Comparison of ENCODE assay signal across 10 cellular contexts in the genomic region with DNA sequence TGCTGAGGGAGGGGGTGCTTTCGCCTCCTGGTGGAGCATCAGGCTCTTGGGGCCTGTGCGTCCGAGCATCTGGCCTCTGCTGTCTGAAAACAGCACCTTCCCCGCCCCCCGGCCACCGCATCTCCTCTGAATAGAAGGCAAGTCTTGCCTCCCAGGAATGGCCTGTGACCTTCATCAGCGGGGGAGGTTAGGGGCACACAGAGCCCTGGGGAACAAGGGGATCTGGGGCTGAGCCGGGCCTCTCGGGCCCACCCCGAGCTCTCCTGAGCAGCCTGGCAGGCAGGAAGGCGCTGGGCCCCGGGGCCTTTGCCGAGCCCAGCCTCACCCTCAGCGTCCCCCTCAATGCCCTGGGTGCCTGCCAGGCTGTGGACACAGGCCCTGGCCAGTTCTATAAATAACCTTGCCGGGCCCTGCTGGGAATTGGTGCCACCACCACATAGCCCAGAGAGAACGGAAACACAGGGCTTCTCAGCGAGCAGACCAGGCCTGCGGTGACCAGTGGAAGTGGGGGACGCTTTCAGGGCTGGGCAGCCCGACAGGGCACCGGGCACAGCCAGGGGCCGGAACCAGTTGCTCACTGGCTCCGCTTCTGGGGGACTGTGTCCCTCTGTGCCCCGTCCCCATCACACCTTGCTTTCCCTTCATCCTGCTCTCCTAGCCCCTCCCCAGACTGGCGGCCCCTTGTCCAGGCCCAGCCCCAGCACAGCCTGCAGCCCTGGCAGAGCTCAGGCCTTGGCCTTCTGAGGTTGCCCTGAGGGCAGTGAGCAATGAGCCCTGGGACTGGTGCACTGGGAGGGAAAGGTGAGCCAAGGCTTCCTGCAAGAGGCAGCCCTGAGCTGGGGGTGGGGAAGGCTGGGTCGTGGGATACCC. TPM values are rescaled to one million over a fixed set of nuclear protein-coding genes. Genes with fewer than 3 reads are reported as not detected.
DNase-seq lines count a peak whose midpoint lies in the region; ATAC-seq and TF ChIP-seq lines count a peak whose summit lies in the region.
"Had no signal": no experiment of that assay in that cellular context is flagged by ENCODE, and none has a peak within 500 bp of the region (broad histone marks: within the 10 kb centered on the region; RNA-seq: fewer than 3 reads in every experiment).

No MANE protein-coding gene starts in this region.

- H2AFZ ChIP-seq in mammary epithelial cell (ENCODE audit: low read depth, low read length): no peak overlapping the region

- peaks cover 93% of the 10 kb centered on the region for H3K79me2 ChIP-seq in mammary epithelial cell (ENCODE audit: insufficient read depth, low read length)

- DNase-seq in mammary epithelial cell: no peak
- DNase-seq in left colon: peak; percentile 27 to 29
- DNase-seq in substantia nigra (lab: John Stamatoyannopoulos, UW): peak in 42 of 49 donors; percentile 18 to 87 (median 60)
- no peak for DNase-seq in NCI-H2227 treated with DMSO at 0.1 percent for 48 hours (lab: John Stamatoyannopoulos, UW)
- DNase-seq: activated CD8-positive, alpha-beta memory T cell treated with anti-CD3 and anti-CD28 coated beads, Interleukin-2, amount 50 U/mL, for 4 hours; NCI-H510A had no signal

- H3K9ac ChIP-seq in HUES6 (ENCODE audit: low read length): no peak overlapping the region
- no peak overlapping the region for H3K9ac ChIP-seq in mammary epithelial cell (ENCODE audit: insufficient read depth, low read length)

- peak overlapping the region; percentile 77 for H3K4me2 ChIP-seq in mammary epithelial cell (ENCODE audit: insufficient read depth, low read depth, low read length)

- H3K4me1 ChIP-seq in HUES6 (ENCODE audit: control insufficient read depth, insufficient read depth, low read length) (peaks cover 42% of the 10 kb centered on the region), mammary epithelial cell (ENCODE audit: insufficient read depth, low read length) (peaks cover 49% of the 10 kb centered on the region)

- H3K9me3 ChIP-seq in HUES6 (ENCODE audit: control insufficient read depth, insufficient read depth, low read depth, low read length) (no peaks in the 10 kb centered on the region), mammary epithelial cell (replicated peaks; ENCODE audit: insufficient read depth, low read length) (no peaks in the 10 kb centered on the region)

- H3K27ac ChIP-seq in HUES6 (ENCODE audit: low read depth, low read length) (peak overlapping the region; percentile 6; the same call in 1 of the 2 replicates), mammary epithelial cell (ENCODE audit: insufficient read depth, low read depth, low read length) (peak overlapping the region; percentile 35), substantia nigra (ENCODE audit: low read depth, low read length, poor library complexity, severe bottlenecking) (peak overlapping the region; percentile 80)

- no peak overlapping the region for H3K4me3 ChIP-seq in HUES6 (ENCODE audit: low read depth, low read length)
- no peak overlapping the region for H3K4me3 ChIP-seq in mammary epithelial cell (replicated peaks in 1 of 3; ENCODE audit: insufficient read depth in 1 of 3, low read depth in 2 of 3, low read length in 3 of 3)

- BruUV-seq in mammary epithelial cell (replicated peaks; lab: Mats Ljungman, UMichigan): no TSS peak

- CTCF ChIA-PET in mammary epithelial cell (lab: Charles Lee; ENCODE audit: low non-redundant PET): no interaction called here

- WGBS in mammary epithelial cell (ENCODE audit: low coverage, missing lambda C conversion rate): 30% methylated on average over 19 of the region's 26 CpGs

- no peaks in the 10 kb centered on the region for H4K20me1 ChIP-seq in mammary epithelial cell (ENCODE audit: insufficient read depth, low read length)

- intact Hi-C loops in mammary epithelial cell (cut with micrococcal nuclease) (no loop called here), left colon (cut with DNase I, micrococcal nuclease) (no loop called here)

- in situ Hi-C loops in mammary epithelial cell (cut with MboI; ENCODE audit: low sequenced_read_pairs in 2 of 2): no loop called here

- H3K27me3 ChIP-seq in HUES6 (ENCODE audit: control insufficient read depth, insufficient read depth, low read length): no peaks in the 10 kb centered on the region
- no peaks in the 10 kb centered on the region for H3K27me3 ChIP-seq in mammary epithelial cell (ENCODE audit: insufficient read depth, low read length)

- peak in 1 of 2 donors; percentile 8 for TF ChIP-seq CTCF in mammary epithelial cell (conservative IDR thresholded peaks at IDR 0.05 in 1 of 2, IDR thresholded peaks at IDR 0.05 in 1 of 2; ENCODE audit: extremely low read depth in 1 of 2, insufficient read depth in 1 of 2, low read depth in 1 of 2, low read length in 2 of 2)

- dilution Hi-C loops in mammary epithelial cell (cut with HindIII; ENCODE audit: low sequenced_read_pairs): no loop called here

- H3K36me3 ChIP-seq in HUES6 (ENCODE audit: control insufficient read depth, insufficient read depth, low read length) (peaks cover 16% of the 10 kb centered on the region), mammary epithelial cell (ENCODE audit: insufficient read depth, low read length) (no peaks in the 10 kb centered on the region)

- no peak for ATAC-seq in left colon
- ATAC-seq in GM21576 (IDR thresholded peaks at IDR 0.05; ENCODE audit: unreplicated experiment): no peak
- ATAC-seq in HG02870 (IDR thresholded peaks at IDR 0.05; ENCODE audit: unreplicated experiment): no peak
- ATAC-seq in GM21390 (IDR thresholded peaks at IDR 0.05; ENCODE audit: unreplicated experiment): no peak

RNA-seq across cellular contexts. Expression of gene STK11, which starts 9.5 kb away (rescaled TPM):
- total RNA-seq in mammary epithelial cell (10 to 100 TPM; 57.7 to 67.5 TPM), left colon (10 to 100 TPM; 71.8 to 91.8 TPM)
- 32.7 TPM for polyA plus RNA-seq in mammary epithelial cell
- 48.3 TPM for polyA minus RNA-seq in mammary epithelial cell

RNA-seq across cellular contexts. Expression of gene CBARP, which starts 22.7 kb away (rescaled TPM):
- total RNA-seq in mammary epithelial cell (1 to 10 TPM; 5.8 to 7.3 TPM), left colon (under 1 TPM; 0.21 to 0.50 TPM)
- polyA plus RNA-seq in mammary epithelial cell: 0.88 TPM
- polyA minus RNA-seq in mammary epithelial cell: 1.1 TPM

RNA-seq across cellular contexts. Expression of gene ATP5F1D, which starts 26.5 kb away (rescaled TPM):
- total RNA-seq in mammary epithelial cell (100 to 1,000 TPM in 1 of 2 donors, 10 to 100 TPM in 1; 12.3 to 198 TPM), left colon (100 to 1,000 TPM; 341 to 530 TPM)
- polyA plus RNA-seq in mammary epithelial cell: 137 TPM
- 24.2 TPM for polyA minus RNA-seq in mammary epithelial cell

RNA-seq across cellular contexts. Expression of gene MIDN, which starts 33.3 kb away (rescaled TPM):
- total RNA-seq in mammary epithelial cell: 10 to 100 TPM; 17.5 to 73.8 TPM
- 19.1 TPM for polyA plus RNA-seq in mammary epithelial cell
- polyA minus RNA-seq in mammary epithelial cell: 26.2 TPM
- 100 to 1,000 TPM; 202 to 276 TPM for total RNA-seq in left colon

RNA-seq across cellular contexts. Expression of gene SBNO2, which starts 41.0 kb away (rescaled TPM):
- total RNA-seq in mammary epithelial cell (100 to 1,000 TPM in 1 of 2 donors, 10 to 100 TPM in 1; 37.0 to 108 TPM), left colon (10 to 100 TPM; 58.6 to 71.9 TPM)
- polyA plus RNA-seq in mammary epithelial cell: 22.5 TPM
- 34.4 TPM for polyA minus RNA-seq in mammary epithelial cell

Comparison
In these comparisons a context has a peak if more than half of its experiments do, and no peak if none do; other contexts are left out.
1. H3K27ac ChIP-seq: peak in every context shown above with its lines; median percentile 80 in substantia nigra; 35 in mammary epithelial cell; 6 in HUES6.
2. DNase-seq: peak in left colon (2 of 2) and substantia nigra (42 of 49); none in mammary epithelial cell (single experiment) and NCI-H2227 treated with DMSO at 0.1 percent for 48 hours (single experiment).
3. RNA of gene CBARP, which starts 22.7 kb away (total RNA-seq): 5.8 to 7.3 TPM in mammary epithelial cell; 0.21 to 0.50 TPM in left colon; every median in the first group is over 4 times any median in the second.